Comparison of ENCODE assay signal across 14 cellular contexts in genomic region chr17:17728550-17729251, GRCh38. TPM values are rescaled to one million over a fixed set of nuclear protein-coding genes. Genes with fewer than 3 reads are reported as not detected.
A peak's percentile ranks its signal among the peaks of the same experiment; 100 is the strongest.
DNase-seq lines count a peak whose midpoint lies in the region; ATAC-seq and TF ChIP-seq lines count a peak whose summit lies in the region.
"Had no signal": no experiment of that assay in that cellular context is flagged by ENCODE, and none has a peak within 500 bp of the region (broad histone marks: within the 10 kb centered on the region; RNA-seq: fewer than 3 reads in every experiment).

No MANE protein-coding gene starts in this region.

- no peak for TF ChIP-seq EP300 in neural cell (conservative IDR thresholded peaks at IDR 0.05; ENCODE audit: poor library complexity, severe bottlenecking)

- no peaks in the 10 kb centered on the region for H3K9me3 Mint-ChIP-seq in GM23338
- H3K9me3 Mint-ChIP-seq: immature natural killer cell had no signal

- H3K9ac ChIP-seq in BLaER1 (peak overlapping the region; percentile 12), PC-3 (ENCODE audit: low read length) (peak overlapping the region; percentile 48), neural cell (ENCODE audit: low read length) (peak overlapping the region; percentile 61)

- H3K27me3 ChIP-seq in BLaER1 (no peaks in the 10 kb centered on the region), PC-3 (ENCODE audit: low read length) (no peaks in the 10 kb centered on the region), neural cell (ENCODE audit: insufficient read depth, low read depth, low read length) (no peaks in the 10 kb centered on the region), GM23338 (ENCODE audit: insufficient read depth) (peaks cover 59% of the 10 kb centered on the region)

- H3K4me2 ChIP-seq in BLaER1 (peak overlapping the region; percentile 87), PC-3 (ENCODE audit: low read length) (peak overlapping the region; percentile 42), neural cell (ENCODE audit: low read length) (peak overlapping the region; percentile 48), GM23338 (no peak overlapping the region)

- peak overlapping the region; percentile 49 for H3K27ac ChIP-seq in BLaER1
- peak overlapping the region; percentile 64 for H3K27ac ChIP-seq in PC-3 (ENCODE audit: low read length)
- peak overlapping the region; percentile 61 for H3K27ac ChIP-seq in neural cell (ENCODE audit: low read length)
- no peak overlapping the region for H3K27ac ChIP-seq in GM23338 (ENCODE audit: low read depth)
- H3K27ac ChIP-seq: WERI-Rb-1 had no signal

- POLR2A ChIA-PET in PC-3 (lab: Charles Lee; ENCODE audit: unreplicated experiment), result no interaction called here

- H3K9me3 ChIP-seq in BLaER1 (no peaks in the 10 kb centered on the region), PC-3 (ENCODE audit: low read length) (no peaks in the 10 kb centered on the region), neural cell (ENCODE audit: low read length) (no peaks in the 10 kb centered on the region)

- peaks cover 66% of the 10 kb centered on the region for H3K27me3 Mint-ChIP-seq in GM23338 (ENCODE audit: insufficient read depth, low read depth, poor library complexity)

- intact Hi-C loops in PC-3 (cut with micrococcal nuclease) (loop anchor here (1.0 to 2.0 kb wide), 2 partner anchors 17 to 34 kb away; no protein-coding TSS in a partner anchor), cardiac septum (cut with DNase I) (loop anchor here (5.0 kb wide), 1 partner anchor 39 kb away; no protein-coding TSS in a partner anchor)

- BruUV-seq in PC-3 (replicated peaks; lab: Mats Ljungman, UMichigan), result no TSS peak

- TF ChIP-seq CTCF in PC-3 (conservative IDR thresholded peaks at IDR 0.05; ENCODE audit: low read depth, low read length), result no peak
- TF ChIP-seq CTCF in neural cell (IDR thresholded peaks at IDR 0.05; ENCODE audit: poor library complexity, severe bottlenecking), result no peak
- no peak for TF ChIP-seq CTCF in GM23338 (conservative IDR thresholded peaks at IDR 0.05; ENCODE audit: low read depth in 2 of 2)

- no peaks in the 10 kb centered on the region for H3K36me3 Mint-ChIP-seq in GM23338 (ENCODE audit: low read depth)
- H3K36me3 Mint-ChIP-seq: immature natural killer cell had no signal

- H3K4me3 Mint-ChIP-seq in GM23338, result no peak overlapping the region
- H3K4me3 Mint-ChIP-seq: immature natural killer cell had no signal

- H3K36me3 ChIP-seq in BLaER1 (peaks cover 54% of the 10 kb centered on the region), PC-3 (ENCODE audit: low read depth, low read length) (0 out of 2 replicates have a peak, but pooled peaks cover 5% of the 10 kb centered on the region), neural cell (ENCODE audit: insufficient read depth, low read length) (no peaks in the 10 kb centered on the region), GM23338 (ENCODE audit: insufficient read depth) (no peaks in the 10 kb centered on the region)

- peaks cover 73% of the 10 kb centered on the region for H3K79me2 ChIP-seq in PC-3 (ENCODE audit: low read length)
- peaks cover 95% of the 10 kb centered on the region for H3K79me2 ChIP-seq in neural cell (replicated peaks; ENCODE audit: insufficient read depth, low read length)
- H3K79me2 ChIP-seq in GM23338 (replicated peaks; ENCODE audit: insufficient read depth), result no peaks in the 10 kb centered on the region

- H3K9me2 ChIP-seq in PC-3 (replicated peaks; ENCODE audit: low read length), result no peaks in the 10 kb centered on the region
- H3K9me2 ChIP-seq in neural cell (ENCODE audit: insufficient read depth, low read length), result no peaks in the 10 kb centered on the region
- no peaks in the 10 kb centered on the region for H3K9me2 ChIP-seq in GM23338 (ENCODE audit: insufficient read depth)

- peak; percentile 90 for ATAC-seq in PC-3
- peak; percentile 87 for ATAC-seq in esophagus mucosa
- ATAC-seq in GM18498 (IDR thresholded peaks at IDR 0.05; ENCODE audit: unreplicated experiment), result no peak
- no peak for ATAC-seq in GM23338

- H3K4me1 ChIP-seq in BLaER1 (peaks cover 87% of the 10 kb centered on the region), PC-3 (ENCODE audit: insufficient read depth, low read length) (peaks cover 37% of the 10 kb centered on the region), GM23338 (ENCODE audit: insufficient read depth) (peaks cover 17% of the 10 kb centered on the region)

- DNase-seq in PC-3 (peak; percentile 86), NCI-H524 (lab: John Stamatoyannopoulos, UW) (no peak), GM23338 (ENCODE audit: low spot score) (no peak), cardiac septum (ENCODE audit: low spot score) (no peak)
- DNase-seq: COR-L47; foreskin melanocyte; immature natural killer cell; KG1; stimulated activated CD4-positive, alpha-beta T cell treated with anti-CD3 and anti-CD28 coated beads, Interleukin-4, amount 100 ng/mL, for 24 hours had no signal

- H3K4me1 Mint-ChIP-seq in GM23338, result peaks cover 33% of the 10 kb centered on the region

- no peak overlapping the region for H3K4me3 ChIP-seq in BLaER1
- H3K4me3 ChIP-seq in PC-3 (ENCODE audit: low read length), result no peak overlapping the region
- peak overlapping the region; percentile 98 for H3K4me3 ChIP-seq in neural cell (ENCODE audit: low read length)
- H3K4me3 ChIP-seq in GM23338, result no peak overlapping the region

- H4K20me1 ChIP-seq in BLaER1 (peaks cover 92% of the 10 kb centered on the region), PC-3 (ENCODE audit: low read length) (peaks cover 13% of the 10 kb centered on the region; the same call in 1 of the 2 replicates), neural cell (ENCODE audit: insufficient read depth) (peaks cover 81% of the 10 kb centered on the region), GM23338 (replicated peaks; ENCODE audit: insufficient read depth) (peaks cover 10% of the 10 kb centered on the region)

- CTCF ChIA-PET in PC-3 (lab: Charles Lee), result no interaction called here

- H3F3A ChIP-seq in PC-3 (ENCODE audit: low read length, unreplicated experiment), result no peaks in the 10 kb centered on the region
- H3F3A ChIP-seq in neural cell (ENCODE audit: insufficient read depth, low read length, poor library complexity, severe bottlenecking), result peaks cover 3% of the 10 kb centered on the region
- H3F3A ChIP-seq in GM23338 (replicated peaks; ENCODE audit: low read depth), result no peaks in the 10 kb centered on the region

- no peak overlapping the region for H3K27ac Mint-ChIP-seq in GM23338

- H2AFZ ChIP-seq in PC-3 (ENCODE audit: low read length) (no peak overlapping the region), neural cell (ENCODE audit: low read depth, low read length) (no peak overlapping the region), GM23338 (no peak overlapping the region)

- no peak for TF ChIP-seq RAD21 in neural cell (conservative IDR thresholded peaks at IDR 0.05)

TF ChIP-seq in neural cell, 6 proteins besides CTCF, POLR2A, EP300 and RAD21:
- TF ChIP-seq TAF1 (IDR thresholded peaks at IDR 0.05; ENCODE audit: low read depth), result no peak

TF ChIP-seq in GM23338, 12 proteins besides CTCF, POLR2A, EP300 and RAD21 (continues in another document):
- TF ChIP-seq STAT1 (IDR thresholded peaks at IDR 0.05; ENCODE audit: unreplicated experiment) (no peak), EZH2 (IDR thresholded peaks at IDR 0.05; ENCODE audit: low read depth, unreplicated experiment) (no peak), POLR2AphosphoS5 (IDR thresholded peaks at IDR 0.05; ENCODE audit: low read depth) (no peak), ZNF114 (CRISPR knock-in tag; IDR thresholded peaks at IDR 0.05) (no peak), NANOG (IDR thresholded peaks at IDR 0.05; ENCODE audit: borderline replicate concordance) (no peak), ZNF331 (CRISPR knock-in tag; IDR thresholded peaks at IDR 0.05; ENCODE audit: low read depth) (no peak), EZH2phosphoT487 (IDR thresholded peaks at IDR 0.05; ENCODE audit: unreplicated experiment) (no peak), JUNB (IDR thresholded peaks at IDR 0.05; ENCODE audit: unreplicated experiment) (no peak)
- TF ChIP-seq, protein P1, sequence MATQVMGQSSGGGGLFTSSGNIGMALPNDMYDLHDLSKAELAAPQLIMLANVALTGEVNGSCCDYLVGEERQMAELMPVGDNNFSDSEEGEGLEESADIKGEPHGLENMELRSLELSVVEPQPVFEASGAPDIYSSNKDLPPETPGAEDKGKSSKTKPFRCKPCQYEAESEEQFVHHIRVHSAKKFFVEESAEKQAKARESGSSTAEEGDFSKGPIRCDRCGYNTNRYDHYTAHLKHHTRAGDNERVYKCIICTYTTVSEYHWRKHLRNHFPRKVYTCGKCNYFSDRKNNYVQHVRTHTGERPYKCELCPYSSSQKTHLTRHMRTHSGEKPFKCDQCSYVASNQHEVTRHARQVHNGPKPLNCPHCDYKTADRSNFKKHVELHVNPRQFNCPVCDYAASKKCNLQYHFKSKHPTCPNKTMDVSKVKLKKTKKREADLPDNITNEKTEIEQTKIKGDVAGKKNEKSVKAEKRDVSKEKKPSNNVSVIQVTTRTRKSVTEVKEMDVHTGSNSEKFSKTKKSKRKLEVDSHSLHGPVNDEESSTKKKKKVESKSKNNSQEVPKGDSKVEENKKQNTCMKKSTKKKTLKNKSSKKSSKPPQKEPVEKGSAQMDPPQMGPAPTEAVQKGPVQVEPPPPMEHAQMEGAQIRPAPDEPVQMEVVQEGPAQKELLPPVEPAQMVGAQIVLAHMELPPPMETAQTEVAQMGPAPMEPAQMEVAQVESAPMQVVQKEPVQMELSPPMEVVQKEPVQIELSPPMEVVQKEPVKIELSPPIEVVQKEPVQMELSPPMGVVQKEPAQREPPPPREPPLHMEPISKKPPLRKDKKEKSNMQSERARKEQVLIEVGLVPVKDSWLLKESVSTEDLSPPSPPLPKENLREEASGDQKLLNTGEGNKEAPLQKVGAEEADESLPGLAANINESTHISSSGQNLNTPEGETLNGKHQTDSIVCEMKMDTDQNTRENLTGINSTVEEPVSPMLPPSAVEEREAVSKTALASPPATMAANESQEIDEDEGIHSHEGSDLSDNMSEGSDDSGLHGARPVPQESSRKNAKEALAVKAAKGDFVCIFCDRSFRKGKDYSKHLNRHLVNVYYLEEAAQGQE (IDR thresholded peaks at IDR 0.05; ENCODE audit: unreplicated experiment), result no peak

RNA-seq across cellular contexts. Expression of gene RAI1, which starts 47.4 kb away (rescaled TPM):
- total RNA-seq in PC-3 (2014; rRNA removed) (33.0 and 64.2 TPM in 2 replicates), esophagus mucosa (20.4 TPM), cardiac septum (28.8 TPM)
- polyA plus RNA-seq in neural cell (16.9 and 21.0 TPM in 2 replicates), GM23338 (2016; fragmentation: Nextera tagmentation; extraction: Ambion mirVana) (0.75 and 0.89 TPM in 2 replicates)
- 54.1 and 59.6 TPM in 2 replicates for polyA minus RNA-seq in neural cell
- 0.87 and 2.1 TPM in 2 replicates for total RNA-seq in GM23338 (2014; rRNA removed; shearing (Covaris generic))

Comparison
In these comparisons a context has a peak if more than half of its experiments do, and no peak if none do; other contexts are left out.
1. ATAC-seq: peak in PC-3 (single experiment) and esophagus mucosa (single experiment); none in GM18498 (single experiment) and GM23338 (single experiment).
2. Peak in every context shown above with its lines, with median percentiles within 50 percentile points of each other: H3K9ac ChIP-seq.